ENCODE assay signal across 1 cellular context in the genomic region with DNA sequence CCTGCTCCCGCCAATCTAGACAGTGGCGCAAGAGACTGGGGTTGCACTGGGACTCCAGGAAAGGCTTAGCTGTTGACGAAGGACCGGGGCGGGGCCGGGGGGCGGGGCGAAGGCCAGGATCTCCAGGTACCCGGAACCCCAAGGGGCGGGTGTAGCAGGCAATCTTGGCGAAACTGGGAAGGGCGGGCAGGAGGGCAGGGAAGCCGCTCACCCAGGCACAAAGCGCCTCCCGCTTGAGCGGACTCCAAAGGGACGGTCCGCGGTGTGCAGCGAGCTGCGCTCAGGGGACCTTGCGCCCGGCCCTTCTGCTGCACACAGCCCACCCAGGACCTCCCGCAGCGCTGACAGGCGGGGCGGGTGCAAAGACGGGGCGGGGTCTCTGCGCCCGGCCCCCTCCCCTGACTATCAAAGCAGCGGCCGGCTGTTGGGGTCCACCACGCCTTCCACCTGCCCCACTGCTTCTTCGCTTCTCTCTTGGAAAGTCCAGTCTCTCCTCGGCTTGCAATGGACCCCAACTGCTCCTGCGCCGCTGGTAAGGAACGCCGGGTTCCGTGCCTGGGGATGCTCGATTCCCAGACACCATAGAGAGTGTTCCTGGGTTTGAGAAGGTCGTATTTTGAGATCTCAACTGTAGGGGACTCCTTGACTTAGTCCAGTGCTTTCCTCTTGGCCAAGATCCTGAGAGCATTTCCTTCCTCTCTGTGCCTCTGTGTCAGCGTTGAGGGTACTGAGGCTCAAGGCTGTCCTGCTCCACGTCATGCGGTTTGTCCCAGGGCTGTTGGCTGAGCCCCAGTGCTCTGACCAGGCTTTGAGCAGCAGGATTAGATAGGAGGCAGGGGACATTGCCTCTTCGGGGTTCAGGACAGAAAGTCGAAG.
TF ChIP-seq lines count a peak whose summit lies in the region.

A gene (plus strand): TSS at position 405 of the 876 bp plus-strand sequence. CDS start 100 bp downstream, at position 505.

TF ChIP-seq in HepG2, 621 proteins besides CTCF, POLR2A, EP300 and RAD21 (continued from another document and continues in another):
- TF ChIP-seq KDM5B (CRISPR knock-in tag; IDR thresholded peaks at IDR 0.05; ENCODE audit: borderline replicate concordance) (0 out of 2 replicates have a peak, but pooled peaks have one; percentile 60), ZNF235 (CRISPR knock-in tag; IDR thresholded peaks at IDR 0.05; ENCODE audit: borderline replicate concordance) (peak; percentile 64; the same call in 1 of the 2 replicates), SOX5 (CRISPR knock-in tag; IDR thresholded peaks at IDR 0.05; ENCODE audit: borderline replicate concordance) (no peak), KAT8 (CRISPR knock-in tag; IDR thresholded peaks at IDR 0.05) (peak; percentile 48; the same call in 1 of the 2 replicates), SAP130 (CRISPR knock-in tag; IDR thresholded peaks at IDR 0.05; ENCODE audit: low read depth) (peak; percentile 53), SP5 (CRISPR knock-in tag; IDR thresholded peaks at IDR 0.05; ENCODE audit: borderline replicate concordance, low read depth) (peak; percentile 4), ZNF605 (CRISPR knock-in tag; IDR thresholded peaks at IDR 0.05) (peak; percentile 36; the same call in 1 of the 2 replicates), ZFP90 (CRISPR knock-in tag; IDR thresholded peaks at IDR 0.05; ENCODE audit: borderline replicate concordance) (peak; percentile 75; the same call in 1 of the 2 replicates), ELF1 (CRISPR knock-in tag; IDR thresholded peaks at IDR 0.05) (0 out of 2 replicates have a peak, but pooled peaks have one; percentile 37), KLF6 (CRISPR knock-in tag; IDR thresholded peaks at IDR 0.05) (no peak), HDAC6 (IDR thresholded peaks at IDR 0.05; ENCODE audit: low read depth, low read length) (no peak), ZNF773 (CRISPR knock-in tag; IDR thresholded peaks at IDR 0.05; ENCODE audit: borderline replicate concordance) (no peak), RBFOX2 (IDR thresholded peaks at IDR 0.05; ENCODE audit: low read depth, low read length) (peak; percentile 71), GPN1 (CRISPR knock-in tag; IDR thresholded peaks at IDR 0.05; ENCODE audit: borderline replicate concordance) (no peak), AGO1 (IDR thresholded peaks at IDR 0.05; ENCODE audit: low read depth, low read length, poor library complexity, severe bottlenecking) (no peak), ELF4 (CRISPR knock-in tag; IDR thresholded peaks at IDR 0.05; ENCODE audit: borderline replicate concordance) (0 out of 2 replicates have a peak, but pooled peaks have one; percentile 51), MYC (CRISPR knock-in tag; IDR thresholded peaks at IDR 0.05; ENCODE audit: borderline replicate concordance) (peak; percentile 14), ZNF367 (CRISPR knock-in tag; IDR thresholded peaks at IDR 0.05; ENCODE audit: borderline replicate concordance) (no peak), HNF4A (CRISPR knock-in tag; IDR thresholded peaks at IDR 0.05) (peak; percentile 72), KLF12 (CRISPR knock-in tag; IDR thresholded peaks at IDR 0.05; ENCODE audit: borderline replicate concordance) (peak; percentile 51; the same call in 1 of the 2 replicates), MTA1 (CRISPR knock-in tag; IDR thresholded peaks at IDR 0.05; ENCODE audit: borderline replicate concordance) (0 out of 2 replicates have a peak, but pooled peaks have one; percentile 55), RARG (CRISPR knock-in tag; IDR thresholded peaks at IDR 0.05; ENCODE audit: low read depth) (no peak), TSC22D2 (CRISPR knock-in tag; IDR thresholded peaks at IDR 0.05; ENCODE audit: borderline replicate concordance) (no peak), HOXA3 (CRISPR knock-in tag; IDR thresholded peaks at IDR 0.05) (peak; percentile 34; the same call in 1 of the 2 replicates), ZNF530 (CRISPR knock-in tag; IDR thresholded peaks at IDR 0.05; ENCODE audit: low read depth) (no peak), TBL1XR1 (IDR thresholded peaks at IDR 0.05; ENCODE audit: borderline replicate concordance, low read length, partially characterized antibody) (no peak), ZNF496 (CRISPR knock-in tag; IDR thresholded peaks at IDR 0.05; ENCODE audit: insufficient replicate concordance) (no peak)
- TF ChIP-seq, protein P1, sequence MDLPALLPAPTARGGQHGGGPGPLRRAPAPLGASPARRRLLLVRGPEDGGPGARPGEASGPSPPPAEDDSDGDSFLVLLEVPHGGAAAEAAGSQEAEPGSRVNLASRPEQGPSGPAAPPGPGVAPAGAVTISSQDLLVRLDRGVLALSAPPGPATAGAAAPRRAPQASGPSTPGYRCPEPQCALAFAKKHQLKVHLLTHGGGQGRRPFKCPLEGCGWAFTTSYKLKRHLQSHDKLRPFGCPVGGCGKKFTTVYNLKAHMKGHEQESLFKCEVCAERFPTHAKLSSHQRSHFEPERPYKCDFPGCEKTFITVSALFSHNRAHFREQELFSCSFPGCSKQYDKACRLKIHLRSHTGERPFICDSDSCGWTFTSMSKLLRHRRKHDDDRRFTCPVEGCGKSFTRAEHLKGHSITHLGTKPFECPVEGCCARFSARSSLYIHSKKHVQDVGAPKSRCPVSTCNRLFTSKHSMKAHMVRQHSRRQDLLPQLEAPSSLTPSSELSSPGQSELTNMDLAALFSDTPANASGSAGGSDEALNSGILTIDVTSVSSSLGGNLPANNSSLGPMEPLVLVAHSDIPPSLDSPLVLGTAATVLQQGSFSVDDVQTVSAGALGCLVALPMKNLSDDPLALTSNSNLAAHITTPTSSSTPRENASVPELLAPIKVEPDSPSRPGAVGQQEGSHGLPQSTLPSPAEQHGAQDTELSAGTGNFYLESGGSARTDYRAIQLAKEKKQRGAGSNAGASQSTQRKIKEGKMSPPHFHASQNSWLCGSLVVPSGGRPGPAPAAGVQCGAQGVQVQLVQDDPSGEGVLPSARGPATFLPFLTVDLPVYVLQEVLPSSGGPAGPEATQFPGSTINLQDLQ (CRISPR knock-in tag; IDR thresholded peaks at IDR 0.05), result 0 out of 2 replicates have a peak, but pooled peaks have one; percentile 49
- TF ChIP-seq, protein P2, sequence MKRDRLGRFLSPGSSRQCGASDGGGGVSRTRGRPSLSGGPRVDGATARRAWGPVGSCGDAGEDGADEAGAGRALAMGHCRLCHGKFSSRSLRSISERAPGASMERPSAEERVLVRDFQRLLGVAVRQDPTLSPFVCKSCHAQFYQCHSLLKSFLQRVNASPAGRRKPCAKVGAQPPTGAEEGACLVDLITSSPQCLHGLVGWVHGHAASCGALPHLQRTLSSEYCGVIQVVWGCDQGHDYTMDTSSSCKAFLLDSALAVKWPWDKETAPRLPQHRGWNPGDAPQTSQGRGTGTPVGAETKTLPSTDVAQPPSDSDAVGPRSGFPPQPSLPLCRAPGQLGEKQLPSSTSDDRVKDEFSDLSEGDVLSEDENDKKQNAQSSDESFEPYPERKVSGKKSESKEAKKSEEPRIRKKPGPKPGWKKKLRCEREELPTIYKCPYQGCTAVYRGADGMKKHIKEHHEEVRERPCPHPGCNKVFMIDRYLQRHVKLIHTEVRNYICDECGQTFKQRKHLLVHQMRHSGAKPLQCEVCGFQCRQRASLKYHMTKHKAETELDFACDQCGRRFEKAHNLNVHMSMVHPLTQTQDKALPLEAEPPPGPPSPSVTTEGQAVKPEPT (CRISPR knock-in tag; IDR thresholded peaks at IDR 0.05; ENCODE audit: low read depth), result no peak
- TF ChIP-seq, protein P3, sequence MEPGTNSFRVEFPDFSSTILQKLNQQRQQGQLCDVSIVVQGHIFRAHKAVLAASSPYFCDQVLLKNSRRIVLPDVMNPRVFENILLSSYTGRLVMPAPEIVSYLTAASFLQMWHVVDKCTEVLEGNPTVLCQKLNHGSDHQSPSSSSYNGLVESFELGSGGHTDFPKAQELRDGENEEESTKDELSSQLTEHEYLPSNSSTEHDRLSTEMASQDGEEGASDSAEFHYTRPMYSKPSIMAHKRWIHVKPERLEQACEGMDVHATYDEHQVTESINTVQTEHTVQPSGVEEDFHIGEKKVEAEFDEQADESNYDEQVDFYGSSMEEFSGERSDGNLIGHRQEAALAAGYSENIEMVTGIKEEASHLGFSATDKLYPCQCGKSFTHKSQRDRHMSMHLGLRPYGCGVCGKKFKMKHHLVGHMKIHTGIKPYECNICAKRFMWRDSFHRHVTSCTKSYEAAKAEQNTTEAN (CRISPR knock-in tag; conservative IDR thresholded peaks at IDR 0.05), result 0 out of 2 replicates have a peak, but pooled peaks have one; percentile 43
- TF ChIP-seq, protein P4, sequence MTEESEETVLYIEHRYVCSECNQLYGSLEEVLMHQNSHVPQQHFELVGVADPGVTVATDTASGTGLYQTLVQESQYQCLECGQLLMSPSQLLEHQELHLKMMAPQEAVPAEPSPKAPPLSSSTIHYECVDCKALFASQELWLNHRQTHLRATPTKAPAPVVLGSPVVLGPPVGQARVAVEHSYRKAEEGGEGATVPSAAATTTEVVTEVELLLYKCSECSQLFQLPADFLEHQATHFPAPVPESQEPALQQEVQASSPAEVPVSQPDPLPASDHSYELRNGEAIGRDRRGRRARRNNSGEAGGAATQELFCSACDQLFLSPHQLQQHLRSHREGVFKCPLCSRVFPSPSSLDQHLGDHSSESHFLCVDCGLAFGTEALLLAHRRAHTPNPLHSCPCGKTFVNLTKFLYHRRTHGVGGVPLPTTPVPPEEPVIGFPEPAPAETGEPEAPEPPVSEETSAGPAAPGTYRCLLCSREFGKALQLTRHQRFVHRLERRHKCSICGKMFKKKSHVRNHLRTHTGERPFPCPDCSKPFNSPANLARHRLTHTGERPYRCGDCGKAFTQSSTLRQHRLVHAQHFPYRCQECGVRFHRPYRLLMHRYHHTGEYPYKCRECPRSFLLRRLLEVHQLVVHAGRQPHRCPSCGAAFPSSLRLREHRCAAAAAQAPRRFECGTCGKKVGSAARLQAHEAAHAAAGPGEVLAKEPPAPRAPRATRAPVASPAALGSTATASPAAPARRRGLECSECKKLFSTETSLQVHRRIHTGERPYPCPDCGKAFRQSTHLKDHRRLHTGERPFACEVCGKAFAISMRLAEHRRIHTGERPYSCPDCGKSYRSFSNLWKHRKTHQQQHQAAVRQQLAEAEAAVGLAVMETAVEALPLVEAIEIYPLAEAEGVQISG (CRISPR knock-in tag; IDR thresholded peaks at IDR 0.05), result peak; percentile 68
- TF ChIP-seq, protein P5, sequence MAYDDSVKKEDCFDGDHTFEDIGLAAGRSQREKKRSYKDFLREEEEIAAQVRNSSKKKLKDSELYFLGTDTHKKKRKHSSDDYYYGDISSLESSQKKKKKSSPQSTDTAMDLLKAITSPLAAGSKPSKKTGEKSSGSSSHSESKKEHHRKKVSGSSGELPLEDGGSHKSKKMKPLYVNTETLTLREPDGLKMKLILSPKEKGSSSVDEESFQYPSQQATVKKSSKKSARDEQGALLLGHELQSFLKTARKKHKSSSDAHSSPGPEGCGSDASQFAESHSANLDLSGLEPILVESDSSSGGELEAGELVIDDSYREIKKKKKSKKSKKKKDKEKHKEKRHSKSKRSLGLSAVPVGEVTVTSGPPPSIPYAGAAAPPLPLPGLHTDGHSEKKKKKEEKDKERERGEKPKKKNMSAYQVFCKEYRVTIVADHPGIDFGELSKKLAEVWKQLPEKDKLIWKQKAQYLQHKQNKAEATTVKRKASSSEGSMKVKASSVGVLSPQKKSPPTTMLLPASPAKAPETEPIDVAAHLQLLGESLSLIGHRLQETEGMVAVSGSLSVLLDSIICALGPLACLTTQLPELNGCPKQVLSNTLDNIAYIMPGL (CRISPR knock-in tag; IDR thresholded peaks at IDR 0.05; ENCODE audit: borderline replicate concordance in 1 of 2, low read depth in 1 of 2), result peak in 1 of 2 experiments; percentile 59; a peak in 2 of 4 replicates
- TF ChIP-seq, protein P6, sequence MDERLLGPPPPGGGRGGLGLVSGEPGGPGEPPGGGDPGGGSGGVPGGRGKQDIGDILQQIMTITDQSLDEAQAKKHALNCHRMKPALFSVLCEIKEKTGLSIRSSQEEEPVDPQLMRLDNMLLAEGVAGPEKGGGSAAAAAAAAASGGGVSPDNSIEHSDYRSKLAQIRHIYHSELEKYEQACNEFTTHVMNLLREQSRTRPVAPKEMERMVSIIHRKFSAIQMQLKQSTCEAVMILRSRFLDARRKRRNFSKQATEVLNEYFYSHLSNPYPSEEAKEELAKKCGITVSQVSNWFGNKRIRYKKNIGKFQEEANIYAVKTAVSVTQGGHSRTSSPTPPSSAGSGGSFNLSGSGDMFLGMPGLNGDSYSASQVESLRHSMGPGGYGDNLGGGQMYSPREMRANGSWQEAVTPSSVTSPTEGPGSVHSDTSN (CRISPR knock-in tag; IDR thresholded peaks at IDR 0.05), result peak; percentile 36; the same call in 1 of the 2 replicates
- TF ChIP-seq, protein P7, sequence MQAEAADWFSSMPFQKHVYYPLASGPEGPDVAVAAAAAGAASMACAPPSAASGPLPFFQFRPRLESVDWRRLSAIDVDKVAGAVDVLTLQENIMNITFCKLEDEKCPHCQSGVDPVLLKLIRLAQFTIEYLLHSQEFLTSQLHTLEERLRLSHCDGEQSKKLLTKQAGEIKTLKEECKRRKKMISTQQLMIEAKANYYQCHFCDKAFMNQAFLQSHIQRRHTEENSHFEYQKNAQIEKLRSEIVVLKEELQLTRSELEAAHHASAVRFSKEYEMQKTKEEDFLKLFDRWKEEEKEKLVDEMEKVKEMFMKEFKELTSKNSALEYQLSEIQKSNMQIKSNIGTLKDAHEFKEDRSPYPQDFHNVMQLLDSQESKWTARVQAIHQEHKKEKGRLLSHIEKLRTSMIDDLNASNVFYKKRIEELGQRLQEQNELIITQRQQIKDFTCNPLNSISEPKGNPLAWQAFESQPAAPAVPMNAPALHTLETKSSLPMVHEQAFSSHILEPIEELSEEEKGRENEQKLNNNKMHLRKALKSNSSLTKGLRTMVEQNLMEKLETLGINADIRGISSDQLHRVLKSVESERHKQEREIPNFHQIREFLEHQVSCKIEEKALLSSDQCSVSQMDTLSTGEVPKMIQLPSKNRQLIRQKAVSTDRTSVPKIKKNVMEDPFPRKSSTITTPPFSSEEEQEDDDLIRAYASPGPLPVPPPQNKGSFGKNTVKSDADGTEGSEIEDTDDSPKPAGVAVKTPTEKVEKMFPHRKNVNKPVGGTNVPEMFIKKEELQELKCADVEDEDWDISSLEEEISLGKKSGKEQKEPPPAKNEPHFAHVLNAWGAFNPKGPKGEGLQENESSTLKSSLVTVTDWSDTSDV (CRISPR knock-in tag; IDR thresholded peaks at IDR 0.05), result peak; percentile 69; the same call in 1 of the 2 replicates
- TF ChIP-seq, protein P8, sequence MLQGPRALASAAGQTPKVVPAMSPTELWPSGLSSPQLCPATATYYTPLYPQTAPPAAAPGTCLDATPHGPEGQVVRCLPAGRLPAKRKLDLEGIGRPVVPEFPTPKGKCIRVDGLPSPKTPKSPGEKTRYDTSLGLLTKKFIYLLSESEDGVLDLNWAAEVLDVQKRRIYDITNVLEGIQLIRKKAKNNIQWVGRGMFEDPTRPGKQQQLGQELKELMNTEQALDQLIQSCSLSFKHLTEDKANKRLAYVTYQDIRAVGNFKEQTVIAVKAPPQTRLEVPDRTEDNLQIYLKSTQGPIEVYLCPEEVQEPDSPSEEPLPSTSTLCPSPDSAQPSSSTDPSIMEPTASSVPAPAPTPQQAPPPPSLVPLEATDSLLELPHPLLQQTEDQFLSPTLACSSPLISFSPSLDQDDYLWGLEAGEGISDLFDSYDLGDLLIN (CRISPR knock-in tag; IDR thresholded peaks at IDR 0.05; ENCODE audit: borderline replicate concordance), result peak; percentile 34; the same call in 1 of the 2 replicates
- TF ChIP-seq, protein P9, sequence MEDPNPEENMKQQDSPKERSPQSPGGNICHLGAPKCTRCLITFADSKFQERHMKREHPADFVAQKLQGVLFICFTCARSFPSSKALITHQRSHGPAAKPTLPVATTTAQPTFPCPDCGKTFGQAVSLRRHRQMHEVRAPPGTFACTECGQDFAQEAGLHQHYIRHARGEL (CRISPR knock-in tag; IDR thresholded peaks at IDR 0.05), result no peak
